In the genomic region with DNA sequence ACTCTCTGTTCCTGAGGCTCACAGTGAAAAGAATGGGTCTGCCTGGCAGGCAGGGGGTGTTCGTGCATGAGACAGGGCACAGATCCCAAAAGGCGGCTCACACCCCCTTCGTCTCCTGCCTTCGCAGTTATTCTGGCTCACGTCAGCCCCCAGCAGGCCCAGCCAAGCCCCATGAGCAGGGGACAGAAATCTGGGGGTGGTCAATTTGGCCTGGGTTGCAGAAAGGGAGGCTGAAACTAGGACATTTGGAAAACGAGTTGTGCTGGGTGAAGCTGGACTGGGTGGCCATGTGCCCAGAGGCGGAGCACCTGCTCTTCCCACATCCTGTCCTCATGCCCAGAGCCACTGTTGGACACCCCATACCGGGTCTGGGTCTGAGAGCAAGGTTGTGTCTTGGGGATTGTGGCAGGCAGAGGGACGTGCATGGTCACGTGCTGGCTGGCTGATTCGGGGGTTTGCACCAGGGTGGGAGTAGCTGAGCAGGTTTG, we compare ENCODE assay signal across 15 cellular contexts.
DNase-seq lines count a peak whose midpoint lies in the region; ATAC-seq and TF ChIP-seq lines count a peak whose summit lies in the region.
"Had no signal": no experiment of that assay in that cellular context is flagged by ENCODE, and none has a peak within 500 bp of the region (broad histone marks: within the 10 kb centered on the region; RNA-seq: fewer than 3 reads in every experiment).

No MANE protein-coding gene starts in this region.

- H3K4me3 Mint-ChIP-seq in stimulated activated naive CD8-positive, alpha-beta T cell treated with anti-CD3 and anti-CD28 coated beads, Interleukin-15, Interleukin-2, amounts not matched to agents 100 ng/mL and 50 ng/mL, for 24 hours: no peak overlapping the region
- H3K4me3 Mint-ChIP-seq in stimulated activated naive CD8-positive, alpha-beta T cell treated with anti-CD3 and anti-CD28 coated beads, Interleukin-15, amount 100 ng/mL, for 72 hours: no peak overlapping the region
- H3K4me3 Mint-ChIP-seq in effector memory CD8-positive, alpha-beta T cell: no peak overlapping the region
- H3K4me3 Mint-ChIP-seq in type B pancreatic cell: no peak overlapping the region

- DNase-seq in stimulated activated naive CD8-positive, alpha-beta T cell treated with anti-CD3 and anti-CD28 coated beads, Interleukin-15, amount 100 ng/mL, for 72 hours: no peak
- DNase-seq in effector memory CD8-positive, alpha-beta T cell: no peak
- DNase-seq in nucleus accumbens (lab: John Stamatoyannopoulos, UW) (peak in 50 of 56 donors; percentile 28 to 91 (median 66)), type B pancreatic cell (ENCODE audit: extremely low spot score, unreplicated experiment) (no peak), DMS53 treated with DMSO at 0.1 percent for 48 hours (lab: John Stamatoyannopoulos, UW; ENCODE audit: unreplicated experiment) (no peak), OCI-LY7 (ENCODE audit: low spot score) (no peak)
- DNase-seq: foreskin keratinocyte, NCI-H2081 treated with DMSO at 0.1 percent for 48 hours, Peyer's patch, right lobe of liver had no signal

- H3K4me1 Mint-ChIP-seq in stimulated activated naive CD8-positive, alpha-beta T cell treated with anti-CD3 and anti-CD28 coated beads, Interleukin-15, Interleukin-2, amounts not matched to agents 100 ng/mL and 50 ng/mL, for 24 hours (ENCODE audit: low read depth): no peaks in the 10 kb centered on the region
- peaks cover 5% of the 10 kb centered on the region for H3K4me1 Mint-ChIP-seq in stimulated activated naive CD8-positive, alpha-beta T cell treated with anti-CD3 and anti-CD28 coated beads, Interleukin-15, amount 100 ng/mL, for 72 hours
- peaks cover 3 to 9% of the 10 kb centered on the region in 2 donors for H3K4me1 Mint-ChIP-seq in effector memory CD8-positive, alpha-beta T cell (ENCODE audit: low read depth in 2 of 2)
- peaks cover 34% of the 10 kb centered on the region for H3K4me1 Mint-ChIP-seq in type B pancreatic cell (ENCODE audit: unreplicated experiment)
- H3K4me1 Mint-ChIP-seq: IgD-negative memory B cell had no signal

- peaks cover 78% of the 10 kb centered on the region for H3K36me3 ChIP-seq in OCI-LY7 (ENCODE audit: insufficient read depth, low read length)

- no peak for ATAC-seq in stimulated activated naive CD8-positive, alpha-beta T cell treated with anti-CD3 and anti-CD28 coated beads, Interleukin-15, amount 100 ng/mL, for 72 hours
- ATAC-seq in effector memory CD8-positive, alpha-beta T cell (replicated peaks): no peak
- ATAC-seq in HG03439 (IDR thresholded peaks at IDR 0.05; ENCODE audit: unreplicated experiment): no peak
- ATAC-seq: foreskin keratinocyte, left lung had no signal

- intact Hi-C loops in OCI-LY7 (cut with micrococcal nuclease; ENCODE audit: unreplicated experiment): no loop called here

- H3K4me3 ChIP-seq in OCI-LY7 (ENCODE audit: low read depth, low read length, poor library complexity, severe bottlenecking): no peak overlapping the region
- H3K4me3 ChIP-seq: left lung, Peyer's patch, right lobe of liver had no signal

- no peaks in the 10 kb centered on the region for H3K9me3 ChIP-seq in OCI-LY7 (ENCODE audit: low read length)
- H3K9me3 ChIP-seq: left lung, Peyer's patch, right lobe of liver had no signal

- H3K4me2 ChIP-seq in OCI-LY7 (ENCODE audit: low read length): no peak overlapping the region

- POLR2A ChIA-PET in OCI-LY7 (lab: Charles Lee): no interaction called here

- H4K20me1 ChIP-seq in OCI-LY7 (ENCODE audit: insufficient read depth, low read length): no peaks in the 10 kb centered on the region

- peak overlapping the region; percentile 45 for H3K27ac Mint-ChIP-seq in stimulated activated naive CD8-positive, alpha-beta T cell treated with anti-CD3 and anti-CD28 coated beads, Interleukin-15, Interleukin-2, amounts not matched to agents 100 ng/mL and 50 ng/mL, for 24 hours
- H3K27ac Mint-ChIP-seq in stimulated activated naive CD8-positive, alpha-beta T cell treated with anti-CD3 and anti-CD28 coated beads, Interleukin-15, amount 100 ng/mL, for 72 hours: peak overlapping the region in 1 of 2 donors; percentile 56
- H3K27ac Mint-ChIP-seq in effector memory CD8-positive, alpha-beta T cell: peak overlapping the region; percentile 23 to 84
- H3K27ac Mint-ChIP-seq in type B pancreatic cell: no peak overlapping the region

- H3K79me2 ChIP-seq in OCI-LY7 (ENCODE audit: insufficient read depth, low read depth, low read length): no peaks in the 10 kb centered on the region

- H3K4me1 ChIP-seq in OCI-LY7 (ENCODE audit: insufficient read depth, low read length, poor library complexity, severe bottlenecking): no peaks in the 10 kb centered on the region
- H3K4me1 ChIP-seq: right lobe of liver had no signal

- H2AFZ ChIP-seq in OCI-LY7 (ENCODE audit: low read length): no peak overlapping the region

- peaks cover 23% of the 10 kb centered on the region for H3K36me3 Mint-ChIP-seq in stimulated activated naive CD8-positive, alpha-beta T cell treated with anti-CD3 and anti-CD28 coated beads, Interleukin-15, Interleukin-2, amounts not matched to agents 100 ng/mL and 50 ng/mL, for 24 hours (ENCODE audit: low read depth)
- peaks cover 38% of the 10 kb centered on the region for H3K36me3 Mint-ChIP-seq in effector memory CD8-positive, alpha-beta T cell (ENCODE audit: insufficient read depth)
- H3K36me3 Mint-ChIP-seq in type B pancreatic cell: peaks cover 7% of the 10 kb centered on the region

- H3K9me3 Mint-ChIP-seq in stimulated activated naive CD8-positive, alpha-beta T cell treated with anti-CD3 and anti-CD28 coated beads, Interleukin-15, Interleukin-2, amounts not matched to agents 100 ng/mL and 50 ng/mL, for 24 hours: no peaks in the 10 kb centered on the region
- no peaks in the 10 kb centered on the region for H3K9me3 Mint-ChIP-seq in stimulated activated naive CD8-positive, alpha-beta T cell treated with anti-CD3 and anti-CD28 coated beads, Interleukin-15, amount 100 ng/mL, for 72 hours
- H3K9me3 Mint-ChIP-seq in effector memory CD8-positive, alpha-beta T cell: no peaks in the 10 kb centered on the region
- H3K9me3 Mint-ChIP-seq in type B pancreatic cell: no peaks in the 10 kb centered on the region
- H3K9me3 Mint-ChIP-seq: IgD-negative memory B cell had no signal

- no peak overlapping the region for H3K27ac ChIP-seq in OCI-LY7 (ENCODE audit: low read depth, low read length, poor library complexity, severe bottlenecking)
- H3K27ac ChIP-seq: foreskin keratinocyte, left lung, right lobe of liver, VCaP had no signal

- TF ChIP-seq CTCF in type B pancreatic cell (conservative IDR thresholded peaks at IDR 0.05) (no peak), OCI-LY7 (conservative IDR thresholded peaks at IDR 0.05; ENCODE audit: low read length) (no peak)

- CTCF ChIA-PET in OCI-LY7 (lab: Charles Lee; ENCODE audit: unreplicated experiment): no interaction called here

- no peaks in the 10 kb centered on the region for H3K27me3 Mint-ChIP-seq in stimulated activated naive CD8-positive, alpha-beta T cell treated with anti-CD3 and anti-CD28 coated beads, Interleukin-15, Interleukin-2, amounts not matched to agents 100 ng/mL and 50 ng/mL, for 24 hours
- H3K27me3 Mint-ChIP-seq in stimulated activated naive CD8-positive, alpha-beta T cell treated with anti-CD3 and anti-CD28 coated beads, Interleukin-15, amount 100 ng/mL, for 72 hours: no peaks in the 10 kb centered on the region
- H3K27me3 Mint-ChIP-seq in effector memory CD8-positive, alpha-beta T cell: no peaks in the 10 kb centered on the region
- H3K27me3 Mint-ChIP-seq in type B pancreatic cell: no peaks in the 10 kb centered on the region
- H3K27me3 Mint-ChIP-seq: IgD-negative memory B cell had no signal

- H3K9me2 ChIP-seq in OCI-LY7 (ENCODE audit: insufficient read depth, low read length): no peaks in the 10 kb centered on the region

- BruUV-seq in OCI-LY7 (replicated peaks; lab: Mats Ljungman, UMichigan): no TSS peak

Comparison
In these comparisons a context has a peak if more than half of its experiments do, and no peak if none do; other contexts are left out.
1. DNase-seq: peak in nucleus accumbens (50 of 56); none in stimulated activated naive CD8-positive, alpha-beta T cell treated with anti-CD3 and anti-CD28 coated beads, Interleukin-15, amount 100 ng/mL, for 72 hours (0 of 2), effector memory CD8-positive, alpha-beta T cell (0 of 3), type B pancreatic cell (single experiment), DMS53 treated with DMSO at 0.1 percent for 48 hours (single experiment) and OCI-LY7 (single experiment).